10 cellular contexts compared by ENCODE assay signal in genomic region chr20:237918-238317, GRCh38. TPM values are rescaled to one million over a fixed set of nuclear protein-coding genes. Genes with fewer than 3 reads are reported as not detected.
A peak's percentile ranks its signal among the peaks of the same experiment; 100 is the strongest.
DNase-seq lines count a peak whose midpoint lies in the region; ATAC-seq and TF ChIP-seq lines count a peak whose summit lies in the region.
"Had no signal": no experiment of that assay in that cellular context is flagged by ENCODE, and none has a peak within 500 bp of the region (broad histone marks: within the 10 kb centered on the region; RNA-seq: fewer than 3 reads in every experiment).

No MANE protein-coding gene starts in this region.

- peak; percentile 83 to 89 for ATAC-seq in stimulated activated naive B cell treated with anti-CD40 and anti-IgM and Interleukin-4, amounts not matched to agents 10 μg/mL and 1 μg/mL and 100 μg/mL, for 72 hours (replicated peaks)

- intact Hi-C loops in ovary (cut with DNase I): no loop called here

- peak overlapping the region; percentile 62 for H3K4me3 Mint-ChIP-seq in activated CD4-positive, alpha-beta T cell treated with anti-CD3 and anti-CD28 coated beads, Interleukin-2, amount 10 ng/mL, durations not matched to agents 7 days and 5 days
- peak overlapping the region; percentile 82 for H3K4me3 Mint-ChIP-seq in T-helper 1 cell treated with Interleukin-12 subunit alpha and Interleukin-12 subunit beta and Interleukin-4 antibody, amounts not matched to agents 30 μg/mL and 1 μg/mL, for 36 hours
- H3K4me3 Mint-ChIP-seq in stimulated activated naive B cell treated with anti-CD40 and anti-IgM and Interleukin-4, amounts not matched to agents 10 μg/mL and 1 μg/mL and 100 μg/mL, for 72 hours: peak overlapping the region; percentile 64 to 76
- H3K4me3 Mint-ChIP-seq: HFFc6 had no signal

- CTCF ChIA-PET in activated CD4-positive, alpha-beta T cell treated with anti-CD3 and anti-CD28 coated beads, Interleukin-2, amount 10 ng/mL, durations not matched to agents 7 days and 5 days (lab: Charles Lee): interaction anchor here (1.0 to 1.6 kb wide), 3 partner anchors 13 to 28 kb away, joined by 3 to 5 read pairs (median 3); no protein-coding TSS in a partner anchor

- no peaks in the 10 kb centered on the region for H3K36me3 Mint-ChIP-seq in activated CD4-positive, alpha-beta T cell treated with anti-CD3 and anti-CD28 coated beads, Interleukin-2, amount 10 ng/mL, durations not matched to agents 7 days and 5 days (ENCODE audit: low read depth)
- H3K36me3 Mint-ChIP-seq in T-helper 1 cell treated with Interleukin-12 subunit alpha and Interleukin-12 subunit beta and Interleukin-4 antibody, amounts not matched to agents 30 μg/mL and 1 μg/mL, for 36 hours (ENCODE audit: low read depth): no peaks in the 10 kb centered on the region
- no peaks in the 10 kb centered on the region for H3K36me3 Mint-ChIP-seq in stimulated activated naive B cell treated with anti-CD40 and anti-IgM and Interleukin-4, amounts not matched to agents 10 μg/mL and 1 μg/mL and 100 μg/mL, for 72 hours

- peaks cover 5% of the 10 kb centered on the region for H3K27me3 Mint-ChIP-seq in activated CD4-positive, alpha-beta T cell treated with anti-CD3 and anti-CD28 coated beads, Interleukin-2, amount 10 ng/mL, durations not matched to agents 7 days and 5 days
- H3K27me3 Mint-ChIP-seq in T-helper 1 cell treated with Interleukin-12 subunit alpha and Interleukin-12 subunit beta and Interleukin-4 antibody, amounts not matched to agents 30 μg/mL and 1 μg/mL, for 36 hours (ENCODE audit: low read depth): peaks cover 11% of the 10 kb centered on the region
- peaks cover 0 to 3% of the 10 kb centered on the region in 2 donors for H3K27me3 Mint-ChIP-seq in stimulated activated naive B cell treated with anti-CD40 and anti-IgM and Interleukin-4, amounts not matched to agents 10 μg/mL and 1 μg/mL and 100 μg/mL, for 72 hours

- TF ChIP-seq POLR2A in ovary (IDR thresholded peaks at IDR 0.05): no peak

- H3K4me1 ChIP-seq in ovary (ENCODE audit: insufficient read depth): no peaks in the 10 kb centered on the region
- H3K4me1 ChIP-seq: prostate gland had no signal

- H3K27me3 ChIP-seq in ovary: no peaks in the 10 kb centered on the region

- TF ChIP-seq EP300 in ovary (IDR thresholded peaks at IDR 0.05): no peak

- no peak overlapping the region for H3K27ac ChIP-seq in ovary
- H3K27ac ChIP-seq: KMS-11, prostate gland had no signal

- H3K27ac Mint-ChIP-seq in activated CD4-positive, alpha-beta T cell treated with anti-CD3 and anti-CD28 coated beads, Interleukin-2, amount 10 ng/mL, durations not matched to agents 7 days and 5 days: peak overlapping the region; percentile 92
- H3K27ac Mint-ChIP-seq in T-helper 1 cell treated with Interleukin-12 subunit alpha and Interleukin-12 subunit beta and Interleukin-4 antibody, amounts not matched to agents 30 μg/mL and 1 μg/mL, for 36 hours: peak overlapping the region; percentile 93
- peak overlapping the region; percentile 87 for H3K27ac Mint-ChIP-seq in stimulated activated naive B cell treated with anti-CD40 and anti-IgM and Interleukin-4, amounts not matched to agents 10 μg/mL and 1 μg/mL and 100 μg/mL, for 72 hours
- H3K27ac Mint-ChIP-seq: HFFc6 had no signal

- no peaks in the 10 kb centered on the region for H3K9me3 Mint-ChIP-seq in activated CD4-positive, alpha-beta T cell treated with anti-CD3 and anti-CD28 coated beads, Interleukin-2, amount 10 ng/mL, durations not matched to agents 7 days and 5 days
- H3K9me3 Mint-ChIP-seq in T-helper 1 cell treated with Interleukin-12 subunit alpha and Interleukin-12 subunit beta and Interleukin-4 antibody, amounts not matched to agents 30 μg/mL and 1 μg/mL, for 36 hours: no peaks in the 10 kb centered on the region
- H3K9me3 Mint-ChIP-seq in stimulated activated naive B cell treated with anti-CD40 and anti-IgM and Interleukin-4, amounts not matched to agents 10 μg/mL and 1 μg/mL and 100 μg/mL, for 72 hours: no peaks in the 10 kb centered on the region
- H3K9me3 Mint-ChIP-seq: HFFc6 had no signal

- H3K4me3 ChIP-seq in ovary: no peak overlapping the region
- H3K4me3 ChIP-seq: prostate gland had no signal

- 42 to 47% (median 43%) methylated on average over 2 of the region's 2 CpGs for WGBS in ovary, 3 donors

- H3K4me1 Mint-ChIP-seq in activated CD4-positive, alpha-beta T cell treated with anti-CD3 and anti-CD28 coated beads, Interleukin-2, amount 10 ng/mL, durations not matched to agents 7 days and 5 days: peaks cover 26% of the 10 kb centered on the region
- peaks cover 20% of the 10 kb centered on the region for H3K4me1 Mint-ChIP-seq in T-helper 1 cell treated with Interleukin-12 subunit alpha and Interleukin-12 subunit beta and Interleukin-4 antibody, amounts not matched to agents 30 μg/mL and 1 μg/mL, for 36 hours (ENCODE audit: low read depth)
- peaks cover 6 to 16% of the 10 kb centered on the region in 2 donors for H3K4me1 Mint-ChIP-seq in stimulated activated naive B cell treated with anti-CD40 and anti-IgM and Interleukin-4, amounts not matched to agents 10 μg/mL and 1 μg/mL and 100 μg/mL, for 72 hours

- no peak for TF ChIP-seq CTCF in ovary (IDR thresholded peaks at IDR 0.05)

- POLR2A ChIA-PET in activated CD4-positive, alpha-beta T cell treated with anti-CD3 and anti-CD28 coated beads, Interleukin-2, amount 10 ng/mL, durations not matched to agents 7 days and 5 days (lab: Charles Lee): interaction anchor here (0.5 to 0.6 kb wide), 3 partner anchors 14 to 28 kb away, joined by 3 to 4 read pairs (median 3); no protein-coding TSS in a partner anchor

- H3K36me3 ChIP-seq in ovary: no peaks in the 10 kb centered on the region
- H3K36me3 ChIP-seq: prostate gland had no signal

- no peaks in the 10 kb centered on the region for H3K9me3 ChIP-seq in ovary
- H3K9me3 ChIP-seq: prostate gland had no signal

- DNase-seq in activated CD4-positive, alpha-beta T cell treated with anti-CD3 and anti-CD28 coated beads, Interleukin-2, amount 10 ng/mL, durations not matched to agents 7 days and 5 days: no peak
- DNase-seq in activated CD4-positive, alpha-beta T cell treated with anti-CD3 and anti-CD28 coated beads for 4 hours: no peak
- no peak for DNase-seq in stimulated activated naive B cell treated with anti-CD40 and anti-IgM and Interleukin-4, amounts not matched to agents 10 μg/mL and 1 μg/mL and 100 μg/mL, for 72 hours
- DNase-seq in ovary (no peak), SW480 (ENCODE audit: low spot score) (no peak)
- DNase-seq: HFFc6, islet precursor cell had no signal

RNA-seq across cellular contexts. Expression of gene DEFB129, which starts 10.9 kb away (rescaled TPM):
- total RNA-seq in activated CD4-positive, alpha-beta T cell treated with anti-CD3 and anti-CD28 coated beads, Interleukin-2, amount 10 ng/mL, durations not matched to agents 7 days and 5 days: not detected
- not detected for total RNA-seq in ovary
- not detected for polyA plus RNA-seq in ovary
- total RNA-seq: HFFc6, prostate gland had no signal

RNA-seq across cellular contexts. Expression of gene DEFB132, which starts 19.6 kb away (rescaled TPM):
- total RNA-seq in activated CD4-positive, alpha-beta T cell treated with anti-CD3 and anti-CD28 coated beads, Interleukin-2, amount 10 ng/mL, durations not matched to agents 7 days and 5 days: not detected
- not detected for total RNA-seq in ovary
- polyA plus RNA-seq in ovary: not detected
- total RNA-seq: HFFc6 had no signal

RNA-seq across cellular contexts. Expression of gene DEFB128, which starts 48.4 kb away (rescaled TPM):
- total RNA-seq in activated CD4-positive, alpha-beta T cell treated with anti-CD3 and anti-CD28 coated beads, Interleukin-2, amount 10 ng/mL, durations not matched to agents 7 days and 5 days: not detected
- total RNA-seq in ovary: not detected
- not detected for polyA plus RNA-seq in ovary
- total RNA-seq: HFFc6, prostate gland had no signal

RNA-seq across cellular contexts. Expression of gene C20orf96, which starts 52.6 kb away (rescaled TPM):
- total RNA-seq in activated CD4-positive, alpha-beta T cell treated with anti-CD3 and anti-CD28 coated beads, Interleukin-2, amount 10 ng/mL, durations not matched to agents 7 days and 5 days: 1 to 10 TPM; 7.8 to 8.2 TPM
- 10 to 100 TPM in 6 of 7 donors, 1 to 10 TPM in 1; 6.6 to 17.5 (median 11.7) TPM for total RNA-seq in ovary
- 10 to 100 TPM; 11.7 to 14.7 TPM for polyA plus RNA-seq in ovary

RNA-seq across cellular contexts. Expression of gene ZCCHC3, which starts 59.5 kb away (rescaled TPM):
- 10 to 100 TPM; 26.4 to 27.1 TPM for total RNA-seq in activated CD4-positive, alpha-beta T cell treated with anti-CD3 and anti-CD28 coated beads, Interleukin-2, amount 10 ng/mL, durations not matched to agents 7 days and 5 days
- 10 to 100 TPM; 13.6 to 28.1 (median 23.1) TPM for total RNA-seq in ovary
- polyA plus RNA-seq in ovary: 10 to 100 TPM; 16.8 to 23.2 TPM
